Comparison of ENCODE assay signal across 1 cellular context in genomic region chr16:88737298-88738166, GRCh38.
A peak's percentile ranks its signal among the peaks of the same experiment; 100 is the strongest.
TF ChIP-seq lines count a peak whose summit lies in the region.

No MANE protein-coding gene starts in this region.

TF ChIP-seq in GM12878, 131 proteins besides CTCF, POLR2A, EP300 and RAD21 (continued from another document and continues in another):
- TF ChIP-seq ATF2 (IDR thresholded peaks at IDR 0.05; ENCODE audit: low read length) (no peak), ESRRA (IDR thresholded peaks at IDR 0.05; ENCODE audit: low read length) (no peak), MEF2B (IDR thresholded peaks at IDR 0.05; ENCODE audit: partially characterized antibody, poor library complexity, severe bottlenecking) (no peak), RAD51 (IDR thresholded peaks at IDR 0.05) (no peak), SUPT20H (IDR thresholded peaks at IDR 0.05; ENCODE audit: borderline replicate concordance, control insufficient read depth, low read depth, low read length) (no peak), CBX5 (IDR thresholded peaks at IDR 0.05; ENCODE audit: low read depth) (no peak), RELB (IDR thresholded peaks at IDR 0.05; ENCODE audit: low read depth) (no peak), PML (IDR thresholded peaks at IDR 0.05; ENCODE audit: low read length) (no peak), MEF2A (IDR thresholded peaks at IDR 0.05; ENCODE audit: insufficient read depth, low read depth, low read length) (no peak), ZZZ3 (IDR thresholded peaks at IDR 0.05; ENCODE audit: control insufficient read depth, insufficient read length, low read depth) (no peak), ATF3 (IDR thresholded peaks at IDR 0.05; ENCODE audit: borderline replicate concordance, extremely low read depth, low read depth, low read length) (no peak), LARP7 (IDR thresholded peaks at IDR 0.05) (peak; percentile 72), MAX (IDR thresholded peaks at IDR 0.05; ENCODE audit: low read depth, low read length) (peak; percentile 65; the same call in 1 of the 2 replicates), ZNF24 (IDR thresholded peaks at IDR 0.05) (peak; percentile 35; the same call in 1 of the 2 replicates), PAX8 (IDR thresholded peaks at IDR 0.05) (no peak), YY1 (IDR thresholded peaks at IDR 0.05; ENCODE audit: low read depth, low read length) (peak; percentile 84), SPI1 (IDR thresholded peaks at IDR 0.05; ENCODE audit: borderline replicate concordance, insufficient read depth, low read depth, low read length) (no peak), ZNF274 (IDR thresholded peaks at IDR 0.05; ENCODE audit: insufficient read depth, insufficient read length) (no peak), EGR1 (IDR thresholded peaks at IDR 0.05; ENCODE audit: borderline replicate concordance in 1 of 2, low read depth in 2 of 2, low read length in 2 of 2) (peak in 1 of 2 experiments; percentile 25; a peak in 1 of 3 replicates), ZBTB11 (CRISPR knock-in tag; IDR thresholded peaks at IDR 0.05) (no peak), STAT3 (IDR thresholded peaks at IDR 0.05; ENCODE audit: low read depth, low read length) (no peak), PRDM15 (CRISPR knock-in tag; IDR thresholded peaks at IDR 0.05) (no peak), SRF (IDR thresholded peaks at IDR 0.05; ENCODE audit: low read depth in 2 of 2, low read length in 2 of 2) (no peak), NRF1 (conservative IDR thresholded peaks at IDR 0.05; ENCODE audit: low read depth, low read length) (no peak), HCFC1 (IDR thresholded peaks at IDR 0.05; ENCODE audit: low read length) (no peak), SREBF2 (IDR thresholded peaks at IDR 0.05; ENCODE audit: low read length) (no peak), RUNX3 (IDR thresholded peaks at IDR 0.05; ENCODE audit: low read length) (peak; percentile 50), CEBPZ (IDR thresholded peaks at IDR 0.05; ENCODE audit: low read depth, low read length) (no peak), NFYA (IDR thresholded peaks at IDR 0.05; ENCODE audit: borderline replicate concordance, low read depth, low read length) (no peak), RELA (IDR thresholded peaks at IDR 0.05; ENCODE audit: borderline replicate concordance, partially characterized antibody) (no peak), TCF7 (IDR thresholded peaks at IDR 0.05; ENCODE audit: borderline replicate concordance) (no peak), SIX5 (IDR thresholded peaks at IDR 0.05; ENCODE audit: low read depth, low read length, severe bottlenecking) (no peak), USF1 (IDR thresholded peaks at IDR 0.05; ENCODE audit: borderline replicate concordance, extremely low read length, insufficient read depth, low read depth, low read length) (peak; percentile 55), MLLT1 (IDR thresholded peaks at IDR 0.05) (no peak), ATF7 (IDR thresholded peaks at IDR 0.05; ENCODE audit: low read depth) (no peak), RBBP5 (conservative IDR thresholded peaks at IDR 0.05) (no peak), SMAD5 (IDR thresholded peaks at IDR 0.05; ENCODE audit: low read depth) (no peak), POLR2AphosphoS2 (IDR thresholded peaks at IDR 0.05; ENCODE audit: low read depth, low read length) (no peak), NKRF (conservative IDR thresholded peaks at IDR 0.05) (peak; percentile 52; the same call in 1 of the 2 replicates), MYB (IDR thresholded peaks at IDR 0.05; ENCODE audit: borderline replicate concordance, low read depth, low read length) (no peak), ZBED1 (IDR thresholded peaks at IDR 0.05; ENCODE audit: borderline replicate concordance) (no peak), ZNF384 (IDR thresholded peaks at IDR 0.05; ENCODE audit: borderline replicate concordance, low read depth, low read length) (no peak), RB1 (IDR thresholded peaks at IDR 0.05; ENCODE audit: borderline replicate concordance) (peak; percentile 51; the same call in 1 of the 2 replicates)
